In genomic region chr15:58081446-58081845, GRCh38 we compare ENCODE assay signal across 21 cellular contexts. TPM values are rescaled to one million over a fixed set of nuclear protein-coding genes. Genes with fewer than 3 reads are reported as not detected.
DNase-seq lines count a peak whose midpoint lies in the region; ATAC-seq and TF ChIP-seq lines count a peak whose summit lies in the region.
"Had no signal": no experiment of that assay in that cellular context is flagged by ENCODE, and none has a peak within 500 bp of the region (broad histone marks: within the 10 kb centered on the region; RNA-seq: fewer than 3 reads in every experiment).

No MANE protein-coding gene starts in this region.

- peak; percentile 40 for DNase-seq in GM03348 (ENCODE audit: low spot score)
- peak; percentile 31 for DNase-seq in adipocyte (ENCODE audit: low read depth)
- DNase-seq in fibroblast of villous mesenchyme (ENCODE audit: low read depth): peak; percentile 47
- no peak for DNase-seq in left ventricle myocardium inferior
- no peak for DNase-seq in dermis blood vessel endothelial cell
- no peak for DNase-seq in stimulated activated CD4-positive, alpha-beta T cell treated with anti-CD3 and anti-CD28 coated beads, Interleukin-2, amount 100 ng/mL, for 24 hours
- DNase-seq: 8988T, DMS79 treated with DMSO at 0.1 percent for 48 hours, GOT3, NCI-H1105, NCI-H2081, NCI-H2171 treated with DMSO at 0.1 percent for 48 hours had no signal

- no peaks in the 10 kb centered on the region for H3K36me3 ChIP-seq in ACC112 (ENCODE audit: insufficient read depth, low read length)
- H3K36me3 ChIP-seq in adipocyte (ENCODE audit: control insufficient read depth, insufficient read depth, low read length, severe bottlenecking): no peaks in the 10 kb centered on the region
- H3K36me3 ChIP-seq in left ventricle myocardium inferior: no peaks in the 10 kb centered on the region

- H2AFZ ChIP-seq in ACC112 (ENCODE audit: low read length, unreplicated experiment): no peak overlapping the region

- H3K27ac ChIP-seq in ACC112 (ENCODE audit: low read depth, low read length) (0 out of 2 replicates have a peak overlapping the region, but pooled peaks have one; percentile 4), left ventricle myocardium inferior (replicated peaks) (no peak overlapping the region)
- H3K27ac ChIP-seq: C4-2B had no signal

- intact Hi-C loops in left ventricle myocardium inferior (cut with micrococcal nuclease): no loop called here

- ATAC-seq in HG02884 (IDR thresholded peaks at IDR 0.05; ENCODE audit: unreplicated experiment): no peak
- ATAC-seq: GM12878, K562, Panc1, Right ventricle myocardium inferior had no signal

- H3K4me3 ChIP-seq in ACC112 (ENCODE audit: low read depth, low read length) (no peak overlapping the region), adipocyte (ENCODE audit: low read length) (peak overlapping the region; percentile 48), fibroblast of villous mesenchyme (ENCODE audit: low read depth, low read length) (no peak overlapping the region), left ventricle myocardium inferior (no peak overlapping the region)
- H3K4me3 ChIP-seq: GM12878, K562 had no signal

- H3K27me3 ChIP-seq in ACC112 (ENCODE audit: insufficient read depth, low read length) (no peaks in the 10 kb centered on the region), adipocyte (replicated peaks; ENCODE audit: control insufficient read depth, insufficient read depth, low read length) (no peaks in the 10 kb centered on the region), left ventricle myocardium inferior (ENCODE audit: low read depth) (peaks cover 4% of the 10 kb centered on the region)

- H3K9ac ChIP-seq in adipocyte (ENCODE audit: low read length): no peak overlapping the region

- H3K9me3 ChIP-seq in adipocyte (ENCODE audit: control insufficient read depth, low read length): no peaks in the 10 kb centered on the region
- no peaks in the 10 kb centered on the region for H3K9me3 ChIP-seq in left ventricle myocardium inferior (replicated peaks)

- H3K4me1 ChIP-seq in ACC112 (ENCODE audit: control insufficient read depth, insufficient read depth, low read length, unreplicated experiment) (peaks cover 17% of the 10 kb centered on the region), adipocyte (ENCODE audit: control insufficient read depth, insufficient read depth, low read length) (peaks cover 10% of the 10 kb centered on the region), left ventricle myocardium inferior (no peaks in the 10 kb centered on the region)

- no peak for TF ChIP-seq CTCF in fibroblast of villous mesenchyme (IDR thresholded peaks at IDR 0.05; ENCODE audit: insufficient read depth, low read depth, low read length)
- TF ChIP-seq CTCF in left ventricle myocardium inferior (IDR thresholded peaks at IDR 0.05; ENCODE audit: borderline replicate concordance): no peak

- no peaks in the 10 kb centered on the region for H3K79me2 ChIP-seq in ACC112 (ENCODE audit: control insufficient read depth, insufficient read depth, low read length, unreplicated experiment)

RNA-seq across cellular contexts. Expression of gene ALDH1A2, which starts 15.9 kb away (rescaled TPM):
- 2.9 and 8.2 TPM in 2 replicates for total RNA-seq in fibroblast of villous mesenchyme
- 14.0 TPM for total RNA-seq in left ventricle myocardium inferior
- 29.4 and 70.9 TPM in 2 replicates for total RNA-seq in dermis blood vessel endothelial cell
- total RNA-seq: NCI-H460 had no signal

RNA-seq across cellular contexts. Expression of gene AQP9, which starts 56.7 kb away (rescaled TPM):
- not detected in 2 replicates for total RNA-seq in fibroblast of villous mesenchyme
- 0.77 TPM for total RNA-seq in left ventricle myocardium inferior
- under 0.01 TPM in 1 of 2 replicates, not detected in the other for total RNA-seq in dermis blood vessel endothelial cell
- total RNA-seq: NCI-H460, SK-MEL-5 had no signal

Comparison
In these comparisons a context has a peak if more than half of its experiments do, and no peak if none do; other contexts are left out.
1. DNase-seq: peak in GM03348 (single experiment), adipocyte (single experiment) and fibroblast of villous mesenchyme (single experiment); none in left ventricle myocardium inferior (single experiment), dermis blood vessel endothelial cell (single experiment) and stimulated activated CD4-positive, alpha-beta T cell treated with anti-CD3 and anti-CD28 coated beads, Interleukin-2, amount 100 ng/mL, for 24 hours (0 of 2).